ENCODE assay signal across 2 cellular contexts in genomic region chr1:220775238-220775853, GRCh38.
A peak's percentile ranks its signal among the peaks of the same experiment; 100 is the strongest.
TF ChIP-seq lines count a peak whose summit lies in the region.

No MANE protein-coding gene starts in this region.

TF ChIP-seq in A549, 52 proteins besides CTCF, POLR2A, EP300 and RAD21:
- TF ChIP-seq SMC3 (IDR thresholded peaks at IDR 0.05) (peak; percentile 36; the same call in 2 of the 3 replicates), HDAC2 (IDR thresholded peaks at IDR 0.05) (no peak)
TF ChIP-seq in A549: peak in this region for 1.

TF ChIP-seq in K562, 482 proteins besides CTCF, POLR2A, EP300 and RAD21:
- TF ChIP-seq KLF16 (IDR thresholded peaks at IDR 0.05) (0 out of 2 replicates have a peak, but pooled peaks have one; percentile 6), ZBTB8A (IDR thresholded peaks at IDR 0.05; ENCODE audit: partially characterized antibody) (no peak), FOXA3 (CRISPR knock-in tag; conservative IDR thresholded peaks at IDR 0.05 in 1 of 2, IDR thresholded peaks at IDR 0.05 in 1 of 2) (no peak), SMC3 (conservative IDR thresholded peaks at IDR 0.05; ENCODE audit: insufficient read depth, low read depth, low read length) (0 out of 2 replicates have a peak, but pooled peaks have one; percentile 9)
- TF ChIP-seq, protein P1, sequence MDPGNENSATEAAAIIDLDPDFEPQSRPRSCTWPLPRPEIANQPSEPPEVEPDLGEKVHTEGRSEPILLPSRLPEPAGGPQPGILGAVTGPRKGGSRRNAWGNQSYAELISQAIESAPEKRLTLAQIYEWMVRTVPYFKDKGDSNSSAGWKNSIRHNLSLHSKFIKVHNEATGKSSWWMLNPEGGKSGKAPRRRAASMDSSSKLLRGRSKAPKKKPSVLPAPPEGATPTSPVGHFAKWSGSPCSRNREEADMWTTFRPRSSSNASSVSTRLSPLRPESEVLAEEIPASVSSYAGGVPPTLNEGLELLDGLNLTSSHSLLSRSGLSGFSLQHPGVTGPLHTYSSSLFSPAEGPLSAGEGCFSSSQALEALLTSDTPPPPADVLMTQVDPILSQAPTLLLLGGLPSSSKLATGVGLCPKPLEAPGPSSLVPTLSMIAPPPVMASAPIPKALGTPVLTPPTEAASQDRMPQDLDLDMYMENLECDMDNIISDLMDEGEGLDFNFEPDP (CRISPR knock-in tag; IDR thresholded peaks at IDR 0.05): no peak
